In the genomic region with DNA sequence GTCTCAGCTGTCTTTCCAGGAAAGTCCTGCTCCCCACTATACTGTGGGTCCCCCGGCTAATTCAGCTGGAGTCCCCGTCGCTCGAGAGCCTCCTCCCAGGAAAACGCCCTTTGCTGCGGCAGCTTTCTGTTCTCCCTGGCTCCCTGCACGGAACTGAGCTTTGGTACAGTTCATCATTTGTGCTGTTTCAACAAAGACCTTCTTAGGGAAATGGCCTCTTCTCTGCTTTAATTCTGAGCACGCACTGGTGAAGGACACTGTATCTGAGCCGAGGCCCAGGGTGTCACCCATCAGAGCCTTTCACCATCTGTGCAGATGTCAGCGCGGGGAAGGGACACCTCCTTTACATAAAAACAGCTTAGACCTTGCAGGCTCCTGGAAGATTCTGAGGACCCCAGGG, we compare ENCODE assay signal across 1 cellular context.
TF ChIP-seq lines count a peak whose summit lies in the region.

No MANE protein-coding gene starts in this region.

TF ChIP-seq in K562, 482 proteins besides CTCF, POLR2A, EP300 and RAD21:
- TF ChIP-seq RBM22 (IDR thresholded peaks at IDR 0.05; ENCODE audit: low read depth, low read length, poor library complexity, severe bottlenecking) (no peak), DACH1 (IDR thresholded peaks at IDR 0.05; ENCODE audit: partially characterized antibody) (no peak), FOXK1 (CRISPR knock-in tag; IDR thresholded peaks at IDR 0.05; ENCODE audit: borderline replicate concordance) (no peak), SP2 (IDR thresholded peaks at IDR 0.05; ENCODE audit: extremely low read depth, low read depth, low read length, poor library complexity, severe bottlenecking) (no peak)
- TF ChIP-seq, protein P1, sequence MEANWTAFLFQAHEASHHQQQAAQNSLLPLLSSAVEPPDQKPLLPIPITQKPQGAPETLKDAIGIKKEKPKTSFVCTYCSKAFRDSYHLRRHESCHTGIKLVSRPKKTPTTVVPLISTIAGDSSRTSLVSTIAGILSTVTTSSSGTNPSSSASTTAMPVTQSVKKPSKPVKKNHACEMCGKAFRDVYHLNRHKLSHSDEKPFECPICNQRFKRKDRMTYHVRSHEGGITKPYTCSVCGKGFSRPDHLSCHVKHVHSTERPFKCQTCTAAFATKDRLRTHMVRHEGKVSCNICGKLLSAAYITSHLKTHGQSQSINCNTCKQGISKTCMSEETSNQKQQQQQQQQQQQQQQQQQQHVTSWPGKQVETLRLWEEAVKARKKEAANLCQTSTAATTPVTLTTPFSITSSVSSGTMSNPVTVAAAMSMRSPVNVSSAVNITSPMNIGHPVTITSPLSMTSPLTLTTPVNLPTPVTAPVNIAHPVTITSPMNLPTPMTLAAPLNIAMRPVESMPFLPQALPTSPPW (CRISPR knock-in tag; IDR thresholded peaks at IDR 0.05), result no peak
